In the genomic region with DNA sequence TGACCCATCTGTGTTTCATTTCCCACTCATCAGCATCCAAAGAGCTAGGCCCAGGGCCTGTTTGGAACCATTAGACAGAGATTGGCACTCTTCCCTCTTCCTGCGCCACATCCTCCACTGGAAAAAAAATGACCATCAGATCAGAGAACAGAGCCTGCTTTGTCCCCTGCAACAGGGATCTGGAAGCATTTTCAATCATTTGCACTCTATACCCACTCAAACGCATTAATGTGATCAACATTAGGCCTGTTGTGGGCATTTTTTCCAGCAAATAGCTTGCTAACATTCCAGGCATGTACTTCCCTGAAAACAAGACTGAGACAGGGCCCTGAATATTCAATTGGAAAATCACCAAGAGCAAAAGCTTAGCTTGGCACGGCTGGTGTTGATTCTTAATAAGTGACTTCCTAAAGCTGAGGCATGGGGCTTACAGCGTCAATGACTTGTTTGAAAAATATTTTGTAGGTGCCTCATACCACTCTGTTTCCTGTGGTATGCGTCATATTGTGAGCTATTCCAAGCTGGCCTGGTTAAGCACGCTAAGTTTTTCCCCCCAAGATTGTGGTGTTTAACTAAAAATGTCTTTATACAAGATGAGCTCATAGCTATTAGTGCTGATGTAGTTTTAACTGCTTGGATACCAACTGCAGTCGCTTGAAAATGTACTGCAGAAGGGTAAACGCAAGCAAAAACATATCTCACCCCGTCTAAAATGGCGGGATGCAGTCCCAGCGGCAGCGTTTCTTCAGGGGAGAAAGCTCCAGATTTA, we compare ENCODE assay signal across 9 cellular contexts.
DNase-seq lines count a peak whose midpoint lies in the region; ATAC-seq and TF ChIP-seq lines count a peak whose summit lies in the region.
"Had no signal": no experiment of that assay in that cellular context is flagged by ENCODE, and none has a peak within 500 bp of the region (broad histone marks: within the 10 kb centered on the region; RNA-seq: fewer than 3 reads in every experiment).

No MANE protein-coding gene starts in this region.

- H3K36me3 ChIP-seq in GM23338 (ENCODE audit: insufficient read depth) (no peaks in the 10 kb centered on the region), brain microvascular endothelial cell (replicated peaks) (no peaks in the 10 kb centered on the region)

- DNase-seq in GM23338 (ENCODE audit: low spot score) (no peak), brain microvascular endothelial cell (peak; percentile 99), hippocampal formation (lab: John Stamatoyannopoulos, UW) (peak; percentile 76 to 98), skeletal muscle cell (ENCODE audit: low read depth) (peak; percentile 99), T-helper 2 cell (no peak), SKM-1 (lab: John Stamatoyannopoulos, UW; ENCODE audit: unreplicated experiment) (no peak)
- DNase-seq: activated naive CD4-positive, alpha-beta T cell treated with anti-CD3 and anti-CD28 coated beads, Interleukin-2, amount 10 ng/mL, durations not matched to agents 7 days and 5 days had no signal

- no peak overlapping the region for H3K4me2 ChIP-seq in GM23338

- H3K9me3 Mint-ChIP-seq in GM23338, result no peaks in the 10 kb centered on the region
- H3K9me3 Mint-ChIP-seq: activated naive CD4-positive, alpha-beta T cell treated with anti-CD3 and anti-CD28 coated beads, Interleukin-2, amount 10 ng/mL, durations not matched to agents 7 days and 5 days had no signal

- no peaks in the 10 kb centered on the region for H4K20me1 ChIP-seq in GM23338 (replicated peaks; ENCODE audit: insufficient read depth)

- no peaks in the 10 kb centered on the region for H3K4me1 ChIP-seq in GM23338 (ENCODE audit: insufficient read depth)

- no peaks in the 10 kb centered on the region for H3K36me3 Mint-ChIP-seq in GM23338 (ENCODE audit: low read depth)
- H3K36me3 Mint-ChIP-seq: activated naive CD4-positive, alpha-beta T cell treated with anti-CD3 and anti-CD28 coated beads, Interleukin-2, amount 10 ng/mL, durations not matched to agents 7 days and 5 days had no signal

- H2AFZ ChIP-seq in GM23338, result 0 out of 2 replicates have a peak overlapping the region, but pooled peaks have one; percentile 5

- H3K27ac ChIP-seq in GM23338 (ENCODE audit: low read depth) (no peak overlapping the region), brain microvascular endothelial cell (peak overlapping the region; percentile 90)

- H3K27me3 ChIP-seq in GM23338 (ENCODE audit: insufficient read depth), result no peaks in the 10 kb centered on the region
- no peaks in the 10 kb centered on the region for H3K27me3 ChIP-seq in brain microvascular endothelial cell (replicated peaks)

- ATAC-seq in GM23338 (no peak), HG03095 (IDR thresholded peaks at IDR 0.05; ENCODE audit: unreplicated experiment) (no peak), HG02798 (IDR thresholded peaks at IDR 0.05; ENCODE audit: poor library complexity, unreplicated experiment) (no peak)

- H3K4me3 Mint-ChIP-seq in GM23338, result no peak overlapping the region
- H3K4me3 Mint-ChIP-seq: activated naive CD4-positive, alpha-beta T cell treated with anti-CD3 and anti-CD28 coated beads, Interleukin-2, amount 10 ng/mL, durations not matched to agents 7 days and 5 days had no signal

- H3K4me1 Mint-ChIP-seq in GM23338, result peaks cover 6% of the 10 kb centered on the region; the same call in 2 of the 3 replicates
- H3K4me1 Mint-ChIP-seq: activated naive CD4-positive, alpha-beta T cell treated with anti-CD3 and anti-CD28 coated beads, Interleukin-2, amount 10 ng/mL, durations not matched to agents 7 days and 5 days had no signal

- H3K27me3 Mint-ChIP-seq in GM23338 (ENCODE audit: insufficient read depth, low read depth, poor library complexity), result no peaks in the 10 kb centered on the region
- H3K27me3 Mint-ChIP-seq: activated naive CD4-positive, alpha-beta T cell treated with anti-CD3 and anti-CD28 coated beads, Interleukin-2, amount 10 ng/mL, durations not matched to agents 7 days and 5 days had no signal

- in situ Hi-C loops in brain microvascular endothelial cell (cut with HindIII; ENCODE audit: low pct_ligation_motif_present, low sequenced_read_pairs), result no loop called here

- H3K4me3 ChIP-seq in GM23338 (no peak overlapping the region), brain microvascular endothelial cell (ENCODE audit: low read depth, low read length) (no peak overlapping the region), skeletal muscle cell (ENCODE audit: low read depth, low read length) (no peak overlapping the region)

- H3F3A ChIP-seq in GM23338 (replicated peaks; ENCODE audit: low read depth), result no peaks in the 10 kb centered on the region

- H3K27ac Mint-ChIP-seq in GM23338, result peak overlapping the region; percentile 50; the same call in 1 of the 2 replicates
- H3K27ac Mint-ChIP-seq: activated naive CD4-positive, alpha-beta T cell treated with anti-CD3 and anti-CD28 coated beads, Interleukin-2, amount 10 ng/mL, durations not matched to agents 7 days and 5 days had no signal

- no peaks in the 10 kb centered on the region for H3K9me2 ChIP-seq in GM23338 (ENCODE audit: insufficient read depth)

- no peak for TF ChIP-seq CTCF in GM23338 (conservative IDR thresholded peaks at IDR 0.05; ENCODE audit: low read depth in 2 of 2)
- no peak for TF ChIP-seq CTCF in brain microvascular endothelial cell (IDR thresholded peaks at IDR 0.05; ENCODE audit: low read depth, low read length, missing control alignments)

- H3K79me2 ChIP-seq in GM23338 (replicated peaks; ENCODE audit: insufficient read depth), result no peaks in the 10 kb centered on the region

TF ChIP-seq in GM23338, 12 proteins besides CTCF, POLR2A, EP300 and RAD21:
- no peak for TF ChIP-seq JUNB (IDR thresholded peaks at IDR 0.05; ENCODE audit: unreplicated experiment)
- TF ChIP-seq, protein P1, sequence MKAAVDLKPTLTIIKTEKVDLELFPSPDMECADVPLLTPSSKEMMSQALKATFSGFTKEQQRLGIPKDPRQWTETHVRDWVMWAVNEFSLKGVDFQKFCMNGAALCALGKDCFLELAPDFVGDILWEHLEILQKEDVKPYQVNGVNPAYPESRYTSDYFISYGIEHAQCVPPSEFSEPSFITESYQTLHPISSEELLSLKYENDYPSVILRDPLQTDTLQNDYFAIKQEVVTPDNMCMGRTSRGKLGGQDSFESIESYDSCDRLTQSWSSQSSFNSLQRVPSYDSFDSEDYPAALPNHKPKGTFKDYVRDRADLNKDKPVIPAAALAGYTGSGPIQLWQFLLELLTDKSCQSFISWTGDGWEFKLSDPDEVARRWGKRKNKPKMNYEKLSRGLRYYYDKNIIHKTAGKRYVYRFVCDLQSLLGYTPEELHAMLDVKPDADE (IDR thresholded peaks at IDR 0.05), result no peak

Comparison
In these comparisons a context has a peak if more than half of its experiments do, and no peak if none do; other contexts are left out.
1. DNase-seq: peak in brain microvascular endothelial cell (single experiment), hippocampal formation (2 of 2) and skeletal muscle cell (single experiment); none in GM23338 (single experiment), T-helper 2 cell (0 of 5) and SKM-1 (single experiment).